In genomic region chr3:98035208-98035607, GRCh38 we compare ENCODE assay signal across 19 cellular contexts. TPM values are rescaled to one million over a fixed set of nuclear protein-coding genes. Genes with fewer than 3 reads are reported as not detected.
DNase-seq lines count a peak whose midpoint lies in the region; ATAC-seq, FAIRE-seq and TF ChIP-seq lines count a peak whose summit lies in the region.
"Had no signal": no experiment of that assay in that cellular context is flagged by ENCODE, and none has a peak within 500 bp of the region (broad histone marks: within the 10 kb centered on the region; RNA-seq: fewer than 3 reads in every experiment).

Gene GABRR3, minus strand, starts transcription at chr3:98035315. Its CDS starts 328 bp downstream, at chr3:98034987.

- TF ChIP-seq CTCF in A549 (IDR thresholded peaks at IDR 0.05) (no peak), K562 (IDR thresholded peaks at IDR 0.05 in 2 of 3, conservative IDR thresholded peaks at IDR 0.05 in 1 of 3; ENCODE audit: insufficient read depth in 2 of 3, low read depth in 1 of 3, low read length in 3 of 3) (no peak)

- H3K4me1 ChIP-seq in A549 (no peaks in the 10 kb centered on the region), K562 (replicated peaks in 1 of 2; ENCODE audit: control insufficient read depth in 2 of 2, insufficient read depth in 2 of 2, low read length in 2 of 2) (no peaks in the 10 kb centered on the region)
- H3K4me1 ChIP-seq: BLaER1 had no signal

- ATAC-seq in A549 (no peak), K562 (no peak), GM21390 (IDR thresholded peaks at IDR 0.05; ENCODE audit: unreplicated experiment) (no peak)

- intact Hi-C loops in K562 (cut with micrococcal nuclease): loop anchor here (10.0 kb wide), 2 partner anchors 560 to 960 kb away; partner anchors contain the start of gene CPOX

- no peaks in the 10 kb centered on the region for H3K27me3 ChIP-seq in K562 (ENCODE audit: control insufficient read depth in 2 of 2, insufficient read depth in 2 of 2, low read length in 2 of 2)
- H3K27me3 ChIP-seq: BLaER1 had no signal

- H2AFZ ChIP-seq in K562 (ENCODE audit: low read depth, low read length): no peak within 1 kb of the TSS

- CTCF ChIA-PET in A549 (lab: Yijun Ruan, JAX): no interaction called here
- CTCF ChIA-PET in K562 (lab: Yijun Ruan, JAX; ENCODE audit: low intra/inter-chr PET ratio): no interaction called here

- no peak within 1 kb of the TSS for H3K4me3 ChIP-seq in A549
- no peak within 1 kb of the TSS for H3K4me3 ChIP-seq in K562
- H3K4me3 ChIP-seq: BLaER1 had no signal

- H3K9me1 ChIP-seq in K562 (ENCODE audit: control insufficient read depth, insufficient read depth, low read length): no peaks in the 10 kb centered on the region

- H3K79me2 ChIP-seq in K562 (ENCODE audit: control insufficient read depth, insufficient read depth, low read length): no peaks in the 10 kb centered on the region

- in situ Hi-C loops in K562 (cut with MboI): loop anchor here (25.0 kb wide), 1 partner anchor 777 kb away; no protein-coding TSS in a partner anchor

- TF ChIP-seq RAD21 in A549 (conservative IDR thresholded peaks at IDR 0.05 in 1 of 2, IDR thresholded peaks at IDR 0.05 in 1 of 2) (no peak), K562 (CRISPR knock-in tag; conservative IDR thresholded peaks at IDR 0.05 in 1 of 2, IDR thresholded peaks at IDR 0.05 in 1 of 2) (no peak)

- DNase-seq in DMS53 (lab: John Stamatoyannopoulos, UW) (peak; percentile 25), DMS53 treated with DMSO at 0.1 percent for 48 hours (lab: John Stamatoyannopoulos, UW; ENCODE audit: unreplicated experiment) (no peak), A549 (ENCODE audit: low read depth in 1 of 2, low spot score in 1 of 2) (no peak), NCI-H82 (lab: John Stamatoyannopoulos, UW) (peak; percentile 90), K562 (ENCODE audit: extremely low read depth in 1 of 4, low spot score in 3 of 4) (no peak), NCI-H345 (lab: John Stamatoyannopoulos, UW) (no peak)
- no peak for DNase-seq in stimulated activated CD4-positive, alpha-beta T cell treated with anti-CD3 and anti-CD28 coated beads, Interleukin-2, amount 100 ng/mL, for 48 hours
- DNase-seq: CD4-positive, alpha-beta memory T cell; GOT3; H9 had no signal

- H3K9me3 ChIP-seq in A549: no peaks in the 10 kb centered on the region
- H3K9me3 ChIP-seq in K562 (replicated peaks; ENCODE audit: control insufficient read depth, insufficient read depth, low read depth, low read length): no peaks in the 10 kb centered on the region
- H3K9me3 ChIP-seq: BLaER1 had no signal

- TF ChIP-seq POLR2A in A549 (IDR thresholded peaks at IDR 0.05; ENCODE audit: low read length): no peak
- TF ChIP-seq POLR2A in K562 (conservative IDR thresholded peaks at IDR 0.05): no peak

- no peaks in the 10 kb centered on the region for H4K20me1 ChIP-seq in K562 (replicated peaks; ENCODE audit: control insufficient read depth, insufficient read depth, low read length)
- H4K20me1 ChIP-seq: BLaER1 had no signal

- no peaks in the 10 kb centered on the region for H3K36me3 ChIP-seq in K562 (ENCODE audit: control insufficient read depth, insufficient read depth, low read length)
- H3K36me3 ChIP-seq: BLaER1 had no signal

- H3K27ac ChIP-seq in A549 (no peak within 1 kb of the TSS), K562 (ENCODE audit: extremely low read depth, low read depth, low read length) (no peak within 1 kb of the TSS)
- H3K27ac ChIP-seq: 22Rv1, BLaER1 had no signal

- TF ChIP-seq EP300 in A549 (IDR thresholded peaks at IDR 0.05) (no peak), K562 (IDR thresholded peaks at IDR 0.05; ENCODE audit: low read length) (no peak)

- H3K4me2 ChIP-seq in A549 (no peak within 1 kb of the TSS), K562 (ENCODE audit: insufficient read depth, low read length) (no peak within 1 kb of the TSS)
- H3K4me2 ChIP-seq: BLaER1 had no signal

- BruUV-seq in K562 (replicated peaks; lab: Mats Ljungman, UMichigan): no TSS peak

- FAIRE-seq in A549 (lab: Jason Lieb, UNC) (no peak), K562 (lab: Jason Lieb, UNC) (no peak)
- FAIRE-seq: G401.6, GM12891, GM19239 had no signal

- H3K9ac ChIP-seq in K562 (ENCODE audit: insufficient read depth in 1 of 2, low read depth in 2 of 2, low read length in 2 of 2): no peak within 1 kb of the TSS
- H3K9ac ChIP-seq: BLaER1 had no signal

- POLR2A ChIA-PET in A549 (lab: Yijun Ruan, JAX) (no interaction called here), K562 (lab: Yijun Ruan, JAX) (no interaction called here)

- WGBS in A549 (ENCODE audit: missing lambda C conversion rate): 3% methylated on average over 3 of the region's 3 CpGs
- 0% methylated on average over 2 of the region's 3 CpGs for WGBS in K562 (ENCODE audit: insufficient coverage, low coverage, missing lambda C conversion rate)

TF ChIP-seq in A549, 52 proteins besides CTCF, POLR2A, EP300 and RAD21:
- TF ChIP-seq MAFK (IDR thresholded peaks at IDR 0.05; ENCODE audit: partially characterized antibody) (peak; percentile 75), NFE2L2 (conservative IDR thresholded peaks at IDR 0.05; ENCODE audit: low read length) (peak; percentile 28; the same call in 1 of the 2 replicates), EHMT2 (IDR thresholded peaks at IDR 0.05; ENCODE audit: low read depth) (no peak)

TF ChIP-seq in K562, 482 proteins besides CTCF, POLR2A, EP300 and RAD21:
- TF ChIP-seq, protein P1, sequence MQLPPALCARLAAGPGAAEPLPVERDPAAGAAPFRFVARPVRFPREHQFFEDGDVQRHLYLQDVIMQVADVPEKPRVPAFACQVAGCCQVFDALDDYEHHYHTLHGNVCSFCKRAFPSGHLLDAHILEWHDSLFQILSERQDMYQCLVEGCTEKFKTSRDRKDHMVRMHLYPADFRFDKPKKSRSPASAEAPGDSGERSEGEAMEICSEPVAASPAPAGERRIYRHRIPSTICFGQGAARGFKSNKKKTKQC (CRISPR knock-in tag; IDR thresholded peaks at IDR 0.05): no peak
- TF ChIP-seq MAFG (tag; conservative IDR thresholded peaks at IDR 0.05) (peak; percentile 41), ZNF316 (IDR thresholded peaks at IDR 0.05) (peak; percentile 22; the same call in 1 of the 2 replicates)

RNA-seq across cellular contexts. Expression of gene GABRR3, which starts in this region (rescaled TPM):
- polyA plus RNA-seq in A549 (2011; rRNA removed) (0.03 TPM in 1 of 2 replicates, not detected in the other), A549 (2017; fragmentation: RNase III; extraction: RNeasy Plus Mini Kit Qiagen cat#74134 plus additional on column Dnase treatment) (not detected in 3 replicates), K562 (2011; rRNA removed) (not detected in 2 replicates), K562 (2014; fragmentation: Illumina TruSeq; extraction: Trizol) (not detected in 2 replicates), K562 (2014; fragmentation: Nextera tagmentation; extraction: Ambion mirVana) (not detected), K562 (2014; rRNA removed) (not detected in 2 replicates)
- polyA plus RNA-seq in A549 (2012; cell fraction: cytosol; rRNA removed): not detected in 2 replicates
- polyA plus RNA-seq in A549 (2012; cell fraction: nucleus; rRNA removed): not detected in 2 replicates
- polyA minus RNA-seq in A549 (2011; rRNA and poly(A)+ RNA removed): not detected in 2 replicates
- total RNA-seq in K562 (2011; cell fraction: chromatin; rRNA removed; ENCODE audit: low replicate concordance): not detected in 2 replicates
- not detected in 2 replicates for total RNA-seq in K562 (2011; cell fraction: nucleolus; rRNA removed)
- not detected in 2 replicates for total RNA-seq in K562 (2011; cell fraction: nucleoplasm; rRNA removed)
- total RNA-seq in K562 (2014; rRNA removed) (not detected in 2 replicates), K562 (2014; rRNA removed; fragmentation: Illumina TruSeq; extraction: Trizol) (not detected in 2 replicates), K562 (2015; rRNA removed; fragmentation: Illumina TruSeq; extraction: Trizol) (not detected in 2 replicates), K562 (2021) (not detected in 2 replicates)
- not detected in 2 replicates for polyA plus RNA-seq in K562 (2011; cell fraction: cytosol; rRNA removed)
- not detected in 2 replicates for polyA plus RNA-seq in K562 (2011; cell fraction: nucleus; rRNA removed)
- not detected in 2 replicates for polyA plus RNA-seq in K562 (2012)
- polyA minus RNA-seq in K562 (2011; rRNA and poly(A)+ RNA removed): not detected in 2 replicates
- not detected in 2 replicates for polyA minus RNA-seq in K562 (2011; cell fraction: cytosol; rRNA and poly(A)+ RNA removed)
- not detected in 2 replicates for polyA minus RNA-seq in K562 (2011; cell fraction: nucleus; rRNA and poly(A)+ RNA removed)
- total RNA-seq: A673, H9 had no signal
- polyA plus RNA-seq: AG04450, CD14-positive monocyte had no signal

Comparison
In these comparisons a context has a peak if more than half of its experiments do, and no peak if none do; other contexts are left out.
1. DNase-seq: peak in DMS53 (single experiment) and NCI-H82 (single experiment); none in DMS53 treated with DMSO at 0.1 percent for 48 hours (single experiment), A549 (0 of 2), K562 (0 of 4), stimulated activated CD4-positive, alpha-beta T cell treated with anti-CD3 and anti-CD28 coated beads, Interleukin-2, amount 100 ng/mL, for 48 hours (0 of 2) and NCI-H345 (single experiment).